In genomic region chr20:41348430-41349172, GRCh38 we compare ENCODE assay signal across 29 cellular contexts. TPM values are rescaled to one million over a fixed set of nuclear protein-coding genes. Genes with fewer than 3 reads are reported as not detected.
"Had no signal": no experiment of that assay in that cellular context is flagged by ENCODE, and none has a peak within 500 bp of the region (broad histone marks: within the 10 kb centered on the region; RNA-seq: fewer than 3 reads in every experiment).

No MANE protein-coding gene starts in this region.

- ATAC-seq: esophagus mucosa; gastroesophageal sphincter; mucosa of descending colon; naive thymus-derived CD4-positive, alpha-beta T cell; stimulated activated memory B cell treated with anti-CD40 and anti-IgM and Interleukin-4, amounts not matched to agents 10 μg/mL and 1 μg/mL and 100 μg/mL, for 72 hours; stimulated activated naive CD8-positive, alpha-beta T cell treated with anti-CD3 and anti-CD28 coated beads, Interleukin-15, Interleukin-2, amounts not matched to agents 100 U/mL and 50 U/mL, for 24 hours had no signal

- H3K4me1 ChIP-seq: gastroesophageal sphincter, spleen, testis had no signal

- H3K4me3 Mint-ChIP-seq: mesothelial cell of epicardium; nephron; neural progenitor cell; stimulated activated memory B cell treated with anti-CD40 and anti-IgM and Interleukin-4, amounts not matched to agents 10 μg/mL and 1 μg/mL and 100 μg/mL, for 72 hours; type B pancreatic cell had no signal

- H3K9ac ChIP-seq: neural progenitor cell had no signal

- H3K36me3 ChIP-seq: neural progenitor cell, ovary had no signal

- H3K27ac ChIP-seq: epithelial cell of prostate, gastroesophageal sphincter, neural progenitor cell, ovary, psoas muscle, skin epidermis, spleen, testis, tibial artery had no signal

- H3K9me3 Mint-ChIP-seq: mesothelial cell of epicardium; naive thymus-derived CD4-positive, alpha-beta T cell; nephron; neural progenitor cell; stimulated activated memory B cell treated with anti-CD40 and anti-IgM and Interleukin-4, amounts not matched to agents 10 μg/mL and 1 μg/mL and 100 μg/mL, for 72 hours; type B pancreatic cell had no signal

- H3K27me3 Mint-ChIP-seq: stimulated activated memory B cell treated with anti-CD40 and anti-IgM and Interleukin-4, amounts not matched to agents 10 μg/mL and 1 μg/mL and 100 μg/mL, for 72 hours; type B pancreatic cell had no signal

- H3K4me3 ChIP-seq: dorsolateral prefrontal cortex, gastroesophageal sphincter, heart left ventricle, mucosa of descending colon, neural progenitor cell, ovary, psoas muscle, skin epidermis, spleen, testis, tibial artery had no signal

- H2AFZ ChIP-seq: neural progenitor cell had no signal

- H3K9me3 ChIP-seq: gastroesophageal sphincter, heart left ventricle, mucosa of descending colon, ovary, psoas muscle, spleen, testis, tibial artery had no signal

- H3K27ac Mint-ChIP-seq: mesothelial cell of epicardium; stimulated activated memory B cell treated with anti-CD40 and anti-IgM and Interleukin-4, amounts not matched to agents 10 μg/mL and 1 μg/mL and 100 μg/mL, for 72 hours; type B pancreatic cell had no signal

- H3K4me1 Mint-ChIP-seq: mesothelial cell of epicardium; naive thymus-derived CD4-positive, alpha-beta T cell; stimulated activated memory B cell treated with anti-CD40 and anti-IgM and Interleukin-4, amounts not matched to agents 10 μg/mL and 1 μg/mL and 100 μg/mL, for 72 hours had no signal

- FAIRE-seq: colon, islet of Langerhans had no signal

- H3K4me2 ChIP-seq: neural progenitor cell had no signal

- H3K36me3 Mint-ChIP-seq: mesothelial cell of epicardium; naive thymus-derived CD4-positive, alpha-beta T cell; neural progenitor cell; stimulated activated memory B cell treated with anti-CD40 and anti-IgM and Interleukin-4, amounts not matched to agents 10 μg/mL and 1 μg/mL and 100 μg/mL, for 72 hours had no signal

- H3K27me3 ChIP-seq: dorsolateral prefrontal cortex, gastroesophageal sphincter, heart left ventricle, neural progenitor cell, ovary, spleen, testis, tibial artery had no signal

- DNase-seq: effector CD4-positive, alpha-beta T cell; hippocampal formation; kidney glomerular epithelial cell; mesenchymal stem cell; mucosa of descending colon; naive thymus-derived CD4-positive, alpha-beta T cell; nucleus accumbens; ovary; psoas muscle; spleen; stimulated activated CD4-positive, alpha-beta T cell treated with anti-CD3 and anti-CD28 coated beads, Interleukin-4, amount 100 ng/mL, for 4 hours; stimulated activated naive CD8-positive, alpha-beta T cell treated with anti-CD3 and anti-CD28 coated beads, Interleukin-15, Interleukin-2, amounts not matched to agents 100 U/mL and 50 U/mL, for 24 hours; substantia nigra; testis; tibial artery had no signal

RNA-seq across cellular contexts. Expression of gene EMILIN3, which starts 18.0 kb away (rescaled TPM):
- total RNA-seq: renal cortical epithelial cell, spleen had no signal
- polyA plus RNA-seq: naive thymus-derived CD4-positive, alpha-beta T cell had no signal
